16 cellular contexts compared by ENCODE assay signal in genomic region chr7:157007470-157008066, GRCh38. TPM values are rescaled to one million over a fixed set of nuclear protein-coding genes. Genes with fewer than 3 reads are reported as not detected.
A peak's percentile ranks its signal among the peaks of the same experiment; 100 is the strongest.
DNase-seq lines count a peak whose midpoint lies in the region; ATAC-seq and TF ChIP-seq lines count a peak whose summit lies in the region.
"Had no signal": no experiment of that assay in that cellular context is flagged by ENCODE, and none has a peak within 500 bp of the region (broad histone marks: within the 10 kb centered on the region; RNA-seq: fewer than 3 reads in every experiment).

No MANE protein-coding gene starts in this region.

- no peaks in the 10 kb centered on the region for H3K9me3 ChIP-seq in CD4-positive, alpha-beta T cell (ENCODE audit: control insufficient read depth, low read length)
- H3K9me3 ChIP-seq: left ventricle myocardium inferior, MG63 had no signal

- intact Hi-C loops in CD4-positive, alpha-beta T cell (cut with DNase I, micrococcal nuclease) = no loop called here

- POLR2A ChIA-PET in CD4-positive, alpha-beta T cell (lab: Charles Lee) = no interaction called here

- H3K27me3 ChIP-seq in CD4-positive, alpha-beta T cell (ENCODE audit: control insufficient read depth, insufficient read depth, low read length) = peaks cover 77% of the 10 kb centered on the region
- H3K27me3 ChIP-seq: MG63 had no signal

- H3K36me3 Mint-ChIP-seq in CD4-positive, alpha-beta T cell (ENCODE audit: low read depth) = no peaks in the 10 kb centered on the region

- CTCF ChIA-PET in CD4-positive, alpha-beta T cell (lab: Charles Lee) = no interaction called here

- peaks cover 17% of the 10 kb centered on the region for H3K4me1 Mint-ChIP-seq in CD4-positive, alpha-beta T cell (ENCODE audit: low read depth)

- H3K9me3 Mint-ChIP-seq in CD4-positive, alpha-beta T cell = no peaks in the 10 kb centered on the region
- H3K9me3 Mint-ChIP-seq: activated CD4-positive, alpha-beta T cell treated with anti-CD3 and anti-CD28 coated beads, Interleukin-2, amount 10 ng/mL, durations not matched to agents 7 days and 5 days had no signal

- no peak for DNase-seq in CD4-positive, alpha-beta T cell
- DNase-seq in ELF-1 (ENCODE audit: low read depth, low spot score) (peak; percentile 78), NCI-H526 treated with DMSO at 0.1 percent for 48 hours (lab: John Stamatoyannopoulos, UW) (peak; percentile 91), islet precursor cell (peak; percentile 40), retina (no peak), NCI-H1092 treated with DMSO at 0.1 percent for 48 hours (lab: John Stamatoyannopoulos, UW) (no peak), NCI-H1417 (lab: John Stamatoyannopoulos, UW) (no peak)
- DNase-seq: activated CD4-positive, alpha-beta T cell treated with anti-CD3 and anti-CD28 coated beads, Interleukin-2, amount 10 ng/mL, durations not matched to agents 7 days and 5 days; effector memory CD4-positive, alpha-beta T cell; GM23248; left ventricle myocardium inferior; MG63; T-helper 9 cell had no signal

- no peak overlapping the region for H3K27ac ChIP-seq in CD4-positive, alpha-beta T cell (ENCODE audit: low read depth, low read length)
- H3K27ac ChIP-seq: GM23248, left ventricle myocardium inferior had no signal

- peak overlapping the region; percentile 45 for H3K4me3 Mint-ChIP-seq in CD4-positive, alpha-beta T cell
- H3K4me3 Mint-ChIP-seq: activated CD4-positive, alpha-beta T cell treated with anti-CD3 and anti-CD28 coated beads, Interleukin-2, amount 10 ng/mL, durations not matched to agents 7 days and 5 days had no signal

- no peak for TF ChIP-seq CTCF in CD4-positive, alpha-beta T cell (IDR thresholded peaks at IDR 0.05)

- no peak overlapping the region for H3K27ac Mint-ChIP-seq in CD4-positive, alpha-beta T cell
- H3K27ac Mint-ChIP-seq: activated CD4-positive, alpha-beta T cell treated with anti-CD3 and anti-CD28 coated beads, Interleukin-2, amount 10 ng/mL, durations not matched to agents 7 days and 5 days had no signal

- no peak for ATAC-seq in CD4-positive, alpha-beta T cell (ENCODE audit: poor library complexity)
- ATAC-seq in GM21423 (IDR thresholded peaks at IDR 0.05; ENCODE audit: unreplicated experiment) = no peak

- peaks cover 65% of the 10 kb centered on the region for H3K27me3 Mint-ChIP-seq in CD4-positive, alpha-beta T cell

RNA-seq across cellular contexts. Expression of gene MNX1, which starts 2.9 kb away (rescaled TPM):
- total RNA-seq in CD4-positive, alpha-beta T cell = under 1 TPM in 1 of 2 experiments, not detected in 1; 0.14 TPM
- total RNA-seq: activated CD4-positive, alpha-beta T cell treated with anti-CD3 and anti-CD28 coated beads, Interleukin-2, amount 10 ng/mL, durations not matched to agents 7 days and 5 days; GM23248; left ventricle myocardium inferior; posterior vena cava; temporal lobe had no signal

RNA-seq across cellular contexts. Expression of gene NOM1, which starts 58.1 kb away (rescaled TPM):
- total RNA-seq in CD4-positive, alpha-beta T cell = 10 to 100 TPM; 25.5 to 27.6 TPM

Comparison
In these comparisons a context has a peak if more than half of its experiments do, and no peak if none do; other contexts are left out.
1. DNase-seq: peak in ELF-1 (single experiment), NCI-H526 treated with DMSO at 0.1 percent for 48 hours (single experiment) and islet precursor cell (single experiment); none in CD4-positive, alpha-beta T cell (0 of 10), retina (single experiment), NCI-H1092 treated with DMSO at 0.1 percent for 48 hours (single experiment) and NCI-H1417 (0 of 3).